ENCODE assay signal across 14 cellular contexts in genomic region chr6:74715362-74716068, GRCh38.
DNase-seq lines count a peak whose midpoint lies in the region; ATAC-seq and TF ChIP-seq lines count a peak whose summit lies in the region.
"Had no signal": no experiment of that assay in that cellular context is flagged by ENCODE, and none has a peak within 500 bp of the region (broad histone marks: within the 10 kb centered on the region; RNA-seq: fewer than 3 reads in every experiment).

No MANE protein-coding gene starts in this region.

- H3K9ac ChIP-seq in PC-3 (ENCODE audit: low read length) (no peak overlapping the region), MM.1S (ENCODE audit: low read length) (no peak overlapping the region)

- TF ChIP-seq CTCF in A673 (conservative IDR thresholded peaks at IDR 0.05; ENCODE audit: low read depth, low read length) (no peak), PC-3 (conservative IDR thresholded peaks at IDR 0.05; ENCODE audit: low read depth, low read length) (no peak), MM.1S (IDR thresholded peaks at IDR 0.05; ENCODE audit: low read length) (no peak)

- POLR2A ChIA-PET in A673 (lab: Charles Lee; ENCODE audit: low non-redundant PET): no interaction called here
- POLR2A ChIA-PET in PC-3 (lab: Charles Lee; ENCODE audit: unreplicated experiment): no interaction called here

- DNase-seq in A673 (ENCODE audit: low spot score): peak; percentile 28
- DNase-seq in H4 (ENCODE audit: low spot score): peak; percentile 49
- peak; percentile 72 for DNase-seq in PC-3
- peak; percentile 83 for DNase-seq in fibroblast of peridontal ligament (ENCODE audit: extremely low read depth)
- no peak for DNase-seq in left lobe of liver (ENCODE audit: low spot score)
- DNase-seq in MM.1S: no peak
- DNase-seq in NCI-H774 (lab: John Stamatoyannopoulos, UW): no peak
- no peak for DNase-seq in NCI-H345 treated with DMSO at 0.1 percent for 48 hours (lab: John Stamatoyannopoulos, UW; ENCODE audit: unreplicated experiment)
- DNase-seq: effector memory CD8-positive, alpha-beta T cell; glutamatergic neuron; NCI-H1092; NCI-H446; RPMI8226 had no signal

- H3K9me3 ChIP-seq in A673 (ENCODE audit: low read depth, low read length, poor library complexity, severe bottlenecking) (peaks cover 5% of the 10 kb centered on the region), PC-3 (ENCODE audit: low read length) (no peaks in the 10 kb centered on the region), MM.1S (replicated peaks; ENCODE audit: insufficient read depth, low read length) (no peaks in the 10 kb centered on the region)

- H3K4me2 ChIP-seq in PC-3 (ENCODE audit: low read length): no peak overlapping the region
- H3K4me2 ChIP-seq in MM.1S (ENCODE audit: low read depth, low read length): no peak overlapping the region

- H3K79me2 ChIP-seq in PC-3 (ENCODE audit: low read length) (no peaks in the 10 kb centered on the region), MM.1S (ENCODE audit: low read length) (no peaks in the 10 kb centered on the region)

- peak; percentile 91 for ATAC-seq in PC-3
- no peak for ATAC-seq in left lobe of liver
- ATAC-seq: effector memory CD8-positive, alpha-beta T cell had no signal

- intact Hi-C loops in A673 (cut with micrococcal nuclease; ENCODE audit: unreplicated experiment): no loop called here
- intact Hi-C loops in PC-3 (cut with micrococcal nuclease): no loop called here

- H3K4me3 ChIP-seq in A673 (ENCODE audit: low read depth, low read length, poor library complexity, severe bottlenecking) (no peak overlapping the region), PC-3 (ENCODE audit: low read length) (no peak overlapping the region), MM.1S (ENCODE audit: low read length) (no peak overlapping the region)
- H3K4me3 ChIP-seq: ascending aorta had no signal

- H2AFZ ChIP-seq in PC-3 (ENCODE audit: low read length): no peak overlapping the region
- no peak overlapping the region for H2AFZ ChIP-seq in MM.1S (ENCODE audit: low read length)

- H3F3A ChIP-seq in PC-3 (ENCODE audit: low read length, unreplicated experiment): no peaks in the 10 kb centered on the region
- no peaks in the 10 kb centered on the region for H3F3A ChIP-seq in MM.1S (ENCODE audit: insufficient read depth, low read length)

- CTCF ChIA-PET in A673 (lab: Charles Lee): no interaction called here
- CTCF ChIA-PET in PC-3 (lab: Charles Lee): no interaction called here

- H3K36me3 ChIP-seq in A673 (ENCODE audit: insufficient read depth, low read length, poor library complexity, severe bottlenecking) (no peaks in the 10 kb centered on the region), PC-3 (ENCODE audit: low read depth, low read length) (no peaks in the 10 kb centered on the region), MM.1S (replicated peaks; ENCODE audit: insufficient read depth, low read length) (no peaks in the 10 kb centered on the region)
- H3K36me3 ChIP-seq: ascending aorta had no signal

- H3K27me3 ChIP-seq in A673 (replicated peaks; ENCODE audit: insufficient read depth, low read depth, low read length, poor library complexity) (no peaks in the 10 kb centered on the region), PC-3 (ENCODE audit: low read length) (no peaks in the 10 kb centered on the region), MM.1S (replicated peaks; ENCODE audit: insufficient read depth, low read length) (no peaks in the 10 kb centered on the region)
- H3K27me3 ChIP-seq: ascending aorta had no signal

- H3K9me2 ChIP-seq in PC-3 (replicated peaks; ENCODE audit: low read length) (no peaks in the 10 kb centered on the region), MM.1S (replicated peaks; ENCODE audit: insufficient read depth, low read length) (no peaks in the 10 kb centered on the region)

- H4K20me1 ChIP-seq in PC-3 (ENCODE audit: low read length) (no peaks in the 10 kb centered on the region), MM.1S (ENCODE audit: insufficient read depth, low read length) (no peaks in the 10 kb centered on the region)

- no peaks in the 10 kb centered on the region for H3K4me1 ChIP-seq in A673 (ENCODE audit: insufficient read depth, low read length, poor library complexity, severe bottlenecking)
- peaks cover 12% of the 10 kb centered on the region for H3K4me1 ChIP-seq in PC-3 (ENCODE audit: insufficient read depth, low read length)
- no peaks in the 10 kb centered on the region for H3K4me1 ChIP-seq in MM.1S (ENCODE audit: low read length)
- H3K4me1 ChIP-seq: ascending aorta had no signal

- BruUV-seq in A673 (replicated peaks; lab: Mats Ljungman, UMichigan): no TSS peak
- BruUV-seq in PC-3 (replicated peaks; lab: Mats Ljungman, UMichigan): no TSS peak

- H3K27ac ChIP-seq in A673 (ENCODE audit: low read depth, low read length, poor library complexity, severe bottlenecking): no peak overlapping the region
- no peak overlapping the region for H3K27ac ChIP-seq in PC-3 (ENCODE audit: low read length)
- no peak overlapping the region for H3K27ac ChIP-seq in MM.1S (ENCODE audit: low read length)
- H3K27ac ChIP-seq: ascending aorta had no signal

Comparison
In these comparisons a context has a peak if more than half of its experiments do, and no peak if none do; other contexts are left out.
1. DNase-seq: peak in A673 (single experiment), H4 (single experiment), PC-3 (single experiment) and fibroblast of peridontal ligament (single experiment); none in left lobe of liver (single experiment), MM.1S (single experiment), NCI-H774 (single experiment) and NCI-H345 treated with DMSO at 0.1 percent for 48 hours (single experiment).